ENCODE assay signal across 16 cellular contexts in genomic region chr10:49408437-49409306, GRCh38. TPM values are rescaled to one million over a fixed set of nuclear protein-coding genes. Genes with fewer than 3 reads are reported as not detected.
A peak's percentile ranks its signal among the peaks of the same experiment; 100 is the strongest.
DNase-seq lines count a peak whose midpoint lies in the region; ATAC-seq, FAIRE-seq and TF ChIP-seq lines count a peak whose summit lies in the region.
"Had no signal": no experiment of that assay in that cellular context is flagged by ENCODE, and none has a peak within 500 bp of the region (broad histone marks: within the 10 kb centered on the region; RNA-seq: fewer than 3 reads in every experiment).

No MANE protein-coding gene starts in this region.

- POLR2A ChIA-PET in activated CD4-positive, alpha-beta memory T cell treated with anti-CD3 and anti-CD28 coated beads, Interleukin-2, amount 10 ng/mL, durations not matched to agents 7 days and 5 days (lab: Charles Lee): no interaction called here

- no peak overlapping the region for H2BK20ac ChIP-seq in H9 (ENCODE audit: low read depth, low read length, poor library complexity, severe bottlenecking)

- CTCF ChIA-PET in activated CD4-positive, alpha-beta memory T cell treated with anti-CD3 and anti-CD28 coated beads, Interleukin-2, amount 10 ng/mL, durations not matched to agents 7 days and 5 days (lab: Charles Lee): interaction anchor here (0.6 to 9.3 kb wide), 18 partner anchors 10 to 751 kb away, joined by 3 to 304 read pairs (median 4); partner anchors contain the start of gene ERCC6

- H3K4me1 ChIP-seq in H9 (ENCODE audit: insufficient read depth, low read length): peaks cover 3% of the 10 kb centered on the region; the same call in 1 of the 2 replicates
- no peaks in the 10 kb centered on the region for H3K4me1 ChIP-seq in keratinocyte (ENCODE audit: control insufficient read depth, extremely low read depth, insufficient read depth, low read length)

- H3K14ac ChIP-seq in H9 (ENCODE audit: insufficient read depth, low read length): no peak overlapping the region

- H3K23me2 ChIP-seq in H9 (ENCODE audit: insufficient read length, low read depth, low read length, poor library complexity, severe bottlenecking): no peaks in the 10 kb centered on the region

- in situ Hi-C loops in SK-MEL-5 (cut with HindIII; ENCODE audit: low pct_unique_long_range_greater_than_20kb, low sequenced_read_pairs): no loop called here

- no peak overlapping the region for H3K4me3 ChIP-seq in keratinocyte (ENCODE audit: control insufficient read depth in 2 of 3, extremely low read depth in 1 of 3, insufficient read depth in 2 of 3, low read depth in 1 of 3, low read length in 3 of 3)
- H3K4me3 ChIP-seq: GM23248, thoracic aorta had no signal

- H3K4me1 Mint-ChIP-seq in H9: peaks cover 25 to 26% of the 10 kb centered on the region in 2 experiments
- H3K4me1 Mint-ChIP-seq in activated CD4-positive, alpha-beta memory T cell treated with anti-CD3 and anti-CD28 coated beads, Interleukin-2, amount 10 ng/mL, durations not matched to agents 7 days and 5 days: no peaks in the 10 kb centered on the region
- H3K4me1 Mint-ChIP-seq: neural crest cell had no signal

- H4K8ac ChIP-seq in H9 (replicated peaks; ENCODE audit: insufficient read length, low read depth, low read length): no peak overlapping the region

- no peaks in the 10 kb centered on the region for H3K9me3 ChIP-seq in H9 (ENCODE audit: control insufficient read depth, low read depth, low read length)
- no peaks in the 10 kb centered on the region for H3K9me3 ChIP-seq in keratinocyte (ENCODE audit: control insufficient read depth, low read depth, low read length)
- H3K9me3 ChIP-seq: thoracic aorta had no signal

- no peak overlapping the region for H3K27ac Mint-ChIP-seq in H9
- no peak overlapping the region for H3K27ac Mint-ChIP-seq in activated CD4-positive, alpha-beta memory T cell treated with anti-CD3 and anti-CD28 coated beads, Interleukin-2, amount 10 ng/mL, durations not matched to agents 7 days and 5 days
- H3K27ac Mint-ChIP-seq: activated T-cell treated with anti-CD3 and anti-CD28 coated beads, Interleukin-2, amount 50 U/mL, for 72 hours had no signal

- no peak overlapping the region for H2BK15ac ChIP-seq in H9 (ENCODE audit: low read depth, low read length)

- no CpG with 5 or more reads among the region's 15 CpGs for WGBS in H9 (ENCODE audit: extremely low coverage, insufficient read length, low lambda C conversion rate)

- dilution Hi-C loops in keratinocyte (cut with MboI; ENCODE audit: extremely low pct_ligation_motif_present, low sequenced_read_pairs): no loop called here

- H2AFZ ChIP-seq in H9 (ENCODE audit: low read length): no peak overlapping the region
- H2AFZ ChIP-seq in keratinocyte (ENCODE audit: control insufficient read depth, low read length): no peak overlapping the region
- H2AFZ ChIP-seq: GM23248 had no signal

- H3K36me3 ChIP-seq in keratinocyte (ENCODE audit: control insufficient read depth in 2 of 2, extremely low read depth in 1 of 2, insufficient read depth in 2 of 2, low read length in 2 of 2): no peaks in the 10 kb centered on the region
- H3K36me3 ChIP-seq: thoracic aorta had no signal

- no peak overlapping the region for H4K91ac ChIP-seq in H9 (ENCODE audit: insufficient read length, low read depth, low read length)

- no peak overlapping the region for H3K23ac ChIP-seq in H9 (ENCODE audit: insufficient read length, low read depth, low read length)

- H4K5ac ChIP-seq in H9 (ENCODE audit: insufficient read length, low read depth, low read length): no peak overlapping the region

- H3K27me3 Mint-ChIP-seq in H9 (ENCODE audit: low read depth): peaks cover 26% of the 10 kb centered on the region
- H3K27me3 Mint-ChIP-seq in activated CD4-positive, alpha-beta memory T cell treated with anti-CD3 and anti-CD28 coated beads, Interleukin-2, amount 10 ng/mL, durations not matched to agents 7 days and 5 days: peaks cover 24% of the 10 kb centered on the region

- H3K9me3 Mint-ChIP-seq in H9: no peaks in the 10 kb centered on the region
- no peaks in the 10 kb centered on the region for H3K9me3 Mint-ChIP-seq in activated CD4-positive, alpha-beta memory T cell treated with anti-CD3 and anti-CD28 coated beads, Interleukin-2, amount 10 ng/mL, durations not matched to agents 7 days and 5 days
- H3K9me3 Mint-ChIP-seq: activated T-cell treated with anti-CD3 and anti-CD28 coated beads, Interleukin-2, amount 50 U/mL, for 72 hours; neural crest cell had no signal

- H3K36me3 Mint-ChIP-seq in H9 (ENCODE audit: insufficient read depth in 1 of 3, low read depth in 3 of 3): no peaks in the 10 kb centered on the region
- no peaks in the 10 kb centered on the region for H3K36me3 Mint-ChIP-seq in activated CD4-positive, alpha-beta memory T cell treated with anti-CD3 and anti-CD28 coated beads, Interleukin-2, amount 10 ng/mL, durations not matched to agents 7 days and 5 days (ENCODE audit: low read depth)

- H4K20me1 ChIP-seq in H9 (ENCODE audit: control insufficient read depth, insufficient read depth, insufficient read length) (no peaks in the 10 kb centered on the region), keratinocyte (ENCODE audit: control insufficient read depth, extremely low read depth, insufficient read depth, low read length) (no peaks in the 10 kb centered on the region)

- H3K27ac ChIP-seq in H9 (ENCODE audit: insufficient read length, low read depth, low read length) (no peak overlapping the region), keratinocyte (ENCODE audit: control insufficient read depth, insufficient read depth, low read length) (no peak overlapping the region)
- H3K27ac ChIP-seq: GM23248, thoracic aorta had no signal

- H3K56ac ChIP-seq in H9 (ENCODE audit: insufficient read length, low read depth, low read length): no peak overlapping the region

- H3K18ac ChIP-seq in H9 (ENCODE audit: insufficient read length, low read depth, low read length): no peak overlapping the region

- H3K4me3 Mint-ChIP-seq in H9: no peak overlapping the region; a peak in 1 of 5 replicates
- no peak overlapping the region for H3K4me3 Mint-ChIP-seq in activated CD4-positive, alpha-beta memory T cell treated with anti-CD3 and anti-CD28 coated beads, Interleukin-2, amount 10 ng/mL, durations not matched to agents 7 days and 5 days
- H3K4me3 Mint-ChIP-seq: activated T-cell treated with anti-CD3 and anti-CD28 coated beads, Interleukin-2, amount 50 U/mL, for 72 hours; neural crest cell had no signal

- H3K4me2 ChIP-seq in H9 (ENCODE audit: insufficient read depth, insufficient read length, low read length): no peak overlapping the region
- H3K4me2 ChIP-seq in keratinocyte (ENCODE audit: control insufficient read depth, extremely low read depth, insufficient read depth, low read depth, low read length): no peak overlapping the region

- no peak overlapping the region for H2BK5ac ChIP-seq in H9 (ENCODE audit: insufficient read length, low read length)

- H3K4ac ChIP-seq in H9 (ENCODE audit: low read depth, low read length): no peak overlapping the region

- no peak overlapping the region for H2BK120ac ChIP-seq in H9 (ENCODE audit: low read depth, low read length, poor library complexity, severe bottlenecking)

- no peaks in the 10 kb centered on the region for H3K79me1 ChIP-seq in H9 (ENCODE audit: insufficient read depth, low read depth, low read length, poor library complexity, severe bottlenecking)

- TF ChIP-seq CTCF in H9 (conservative IDR thresholded peaks at IDR 0.05) (peak; percentile 47; the same call in 2 of the 3 replicates), keratinocyte (optimal IDR thresholded peaks at IDR 0.05 in 1 of 3, IDR thresholded peaks at IDR 0.05 in 1 of 3, conservative IDR thresholded peaks at IDR 0.05 in 1 of 3; ENCODE audit: extremely low read depth in 1 of 3, insufficient read depth in 2 of 3, low read length in 3 of 3) (peak in 2 of 3 experiments; percentile 24 to 30)

- H2AK5ac ChIP-seq in H9 (ENCODE audit: insufficient read length, low read length): no peak overlapping the region

- ATAC-seq in GM19397 (IDR thresholded peaks at IDR 0.05; ENCODE audit: unreplicated experiment): no peak
- ATAC-seq: activated T-cell treated with anti-CD3 and anti-CD28 coated beads, Interleukin-2, amount 50 U/mL, for 72 hours had no signal

- H3K27me3 ChIP-seq in H9 (ENCODE audit: insufficient read depth, low read length): peaks cover 3% of the 10 kb centered on the region; the same call in 1 of the 2 replicates
- H3K27me3 ChIP-seq in keratinocyte (ENCODE audit: control insufficient read depth, extremely low read depth, insufficient read depth, low read length): peaks cover 7% of the 10 kb centered on the region

- H3K79me2 ChIP-seq in H9 (ENCODE audit: insufficient read depth, low read length) (no peaks in the 10 kb centered on the region), keratinocyte (ENCODE audit: control insufficient read depth, insufficient read depth, low read length) (no peaks in the 10 kb centered on the region)

- no peak overlapping the region for H2BK12ac ChIP-seq in H9 (ENCODE audit: insufficient read length, low read depth, low read length)

- DNase-seq in DMS 273 (lab: John Stamatoyannopoulos, UW; ENCODE audit: unreplicated experiment): peak; percentile 6
- no peak for DNase-seq in DMS 273 treated with DMSO at 0.1 percent for 48 hours (lab: John Stamatoyannopoulos, UW)
- DNase-seq in H9: peak; percentile 64
- peak; percentile 33 for DNase-seq in SK-MEL-5 (ENCODE audit: low read depth, low spot score)
- no peak for DNase-seq in keratinocyte (ENCODE audit: low read depth, low spot score)
- DNase-seq in activated CD4-positive, alpha-beta memory T cell treated with anti-CD3 and anti-CD28 coated beads, Interleukin-2, amount 10 ng/mL, durations not matched to agents 7 days and 5 days: no peak
- no peak for DNase-seq in glomerular visceral epithelial cell (ENCODE audit: extremely low spot score)
- DNase-seq: GM23248; stimulated activated CD4-positive, alpha-beta T cell treated with anti-CD3 and anti-CD28 coated beads, Interleukin-2, amount 100 ng/mL, for 48 hours had no signal

- H3T11ph ChIP-seq in H9 (ENCODE audit: low read length): no peak overlapping the region

- no peaks in the 10 kb centered on the region for H3K9me1 ChIP-seq in keratinocyte (ENCODE audit: control insufficient read depth, extremely low read depth, insufficient read depth, low read length)

- H3K9ac ChIP-seq in H9 (ENCODE audit: extremely low read depth, insufficient read length, low read length): no peak overlapping the region
- H3K9ac ChIP-seq in keratinocyte (ENCODE audit: control insufficient read depth, extremely low read depth, insufficient read depth, low read length): no peak overlapping the region
- H3K9ac ChIP-seq: GM23248 had no signal

- no peak for FAIRE-seq in keratinocyte (lab: Jason Lieb, UNC)
- FAIRE-seq: A204.1 had no signal

RNA-seq across cellular contexts. Expression of gene DRGX, which starts 12.8 kb away (rescaled TPM):
- not detected in 2 replicates for total RNA-seq in H9 (2021)
- total RNA-seq in SK-MEL-5 (2014; rRNA removed; shearing (Covaris generic)): not detected in 2 replicates
- polyA plus RNA-seq in SK-MEL-5 (2015; cell fraction: cytosol; rRNA removed): not detected in 2 replicates
- not detected in 2 replicates for polyA plus RNA-seq in SK-MEL-5 (2015; cell fraction: nucleus; rRNA removed)
- polyA plus RNA-seq in keratinocyte: not detected in 3 replicates
- not detected for polyA plus RNA-seq in keratinocyte (2011; ENCODE audit: low read depth)
- not detected in 2 replicates for polyA plus RNA-seq in keratinocyte (2011; cell fraction: cytosol; rRNA removed)
- polyA plus RNA-seq in keratinocyte (2011; cell fraction: nucleus; rRNA removed): not detected in 2 replicates
- polyA plus RNA-seq in keratinocyte (2012; ENCODE audit: low replicate concordance): 0.06 TPM in 1 of 2 replicates, not detected in the other
- not detected in 3 replicates for polyA minus RNA-seq in keratinocyte
- not detected for polyA minus RNA-seq in keratinocyte (2011; cell fraction: cytosol; rRNA and poly(A)+ RNA removed)
- not detected in 2 replicates for polyA minus RNA-seq in keratinocyte (2011; cell fraction: nucleus; rRNA and poly(A)+ RNA removed)
- total RNA-seq in activated CD4-positive, alpha-beta memory T cell treated with anti-CD3 and anti-CD28 coated beads, Interleukin-2, amount 10 ng/mL, durations not matched to agents 7 days and 5 days: not detected
- total RNA-seq: activated T-cell treated with anti-CD3 and anti-CD28 coated beads, Interleukin-2, amount 50 U/mL, for 72 hours; dermis microvascular lymphatic vessel endothelial cell; GM23248; T-helper 2 cell treated with Interferon-gamma antibody and Interleukin-4, amounts not matched to agents 100 ng/mL and 5 ng/mL, for 36 hours; thoracic aorta had no signal

Comparison
In these comparisons a context has a peak if more than half of its experiments do, and no peak if none do; other contexts are left out.
1. DNase-seq: peak in DMS 273 (single experiment), H9 (single experiment) and SK-MEL-5 (single experiment); none in DMS 273 treated with DMSO at 0.1 percent for 48 hours (single experiment), keratinocyte (single experiment), activated CD4-positive, alpha-beta memory T cell treated with anti-CD3 and anti-CD28 coated beads, Interleukin-2, amount 10 ng/mL, durations not matched to agents 7 days and 5 days (single experiment) and glomerular visceral epithelial cell (single experiment).